ENCODE assay signal across 10 cellular contexts in the genomic region with DNA sequence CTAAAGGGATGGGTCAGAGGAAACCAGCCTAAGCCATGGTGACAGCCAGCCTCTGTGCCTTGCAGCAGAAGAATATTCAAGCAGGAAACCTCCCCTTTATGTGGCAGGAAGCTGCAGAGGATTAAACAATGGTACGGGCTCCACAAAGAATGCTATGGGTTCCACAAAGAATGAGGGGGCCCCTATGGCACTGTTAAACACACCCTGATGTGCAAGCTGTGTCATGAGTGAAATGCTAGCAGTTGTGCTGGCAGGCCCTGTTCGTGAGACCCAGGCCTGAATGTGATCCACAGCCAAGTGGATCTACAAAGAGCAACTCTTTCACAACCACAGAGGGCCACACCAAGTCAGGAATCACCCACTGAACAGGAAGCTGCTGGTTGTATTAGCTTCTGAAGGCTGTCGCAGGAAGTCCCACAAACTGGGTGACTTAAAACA.
DNase-seq lines count a peak whose midpoint lies in the region; ATAC-seq and TF ChIP-seq lines count a peak whose summit lies in the region.
"Had no signal": no experiment of that assay in that cellular context is flagged by ENCODE, and none has a peak within 500 bp of the region (broad histone marks: within the 10 kb centered on the region; RNA-seq: fewer than 3 reads in every experiment).

No MANE protein-coding gene starts in this region.

- intact Hi-C loops in activated T-helper 1 cell treated with anti-CD3 and anti-CD28 coated beads, Interleukin-12 subunit alpha, Interleukin-12 subunit beta, Interleukin-2, Interleukin-4 antibody, amounts not matched to agents 30 ng/mL and 10 ng/mL and 1 ng/mL, durations not matched to agents 14 hours and 24 hours and 36 hours (cut with micrococcal nuclease): no loop called here
- intact Hi-C loops in left colon (cut with DNase I, micrococcal nuclease): no loop called here

- no peak overlapping the region for H3K4me3 ChIP-seq in tibial nerve
- H3K4me3 ChIP-seq: lung, Peyer's patch had no signal

- 48 to 55% methylated on average over 3 of the region's 3 CpGs for WGBS in tibial nerve, 2 donors

- H3K4me3 Mint-ChIP-seq in activated T-helper 1 cell treated with anti-CD3 and anti-CD28 coated beads, Interleukin-12 subunit alpha, Interleukin-12 subunit beta, Interleukin-2, Interleukin-4 antibody, amounts not matched to agents 30 ng/mL and 10 ng/mL and 1 ng/mL, durations not matched to agents 14 hours and 24 hours and 36 hours: no peak overlapping the region

- H3K4me1 ChIP-seq in tibial nerve: peaks cover 0 to 6% (median 2%) of the 10 kb centered on the region in 4 donors

- TF ChIP-seq EP300 in tibial nerve (IDR thresholded peaks at IDR 0.05): no peak

- ATAC-seq in left colon (peak; percentile 16), GM18517 (IDR thresholded peaks at IDR 0.05; ENCODE audit: unreplicated experiment) (no peak)

- peaks cover 7% of the 10 kb centered on the region for H3K36me3 Mint-ChIP-seq in activated T-helper 1 cell treated with anti-CD3 and anti-CD28 coated beads, Interleukin-12 subunit alpha, Interleukin-12 subunit beta, Interleukin-2, Interleukin-4 antibody, amounts not matched to agents 30 ng/mL and 10 ng/mL and 1 ng/mL, durations not matched to agents 14 hours and 24 hours and 36 hours (ENCODE audit: low read depth)

- no peaks in the 10 kb centered on the region for H3K27me3 Mint-ChIP-seq in activated T-helper 1 cell treated with anti-CD3 and anti-CD28 coated beads, Interleukin-12 subunit alpha, Interleukin-12 subunit beta, Interleukin-2, Interleukin-4 antibody, amounts not matched to agents 30 ng/mL and 10 ng/mL and 1 ng/mL, durations not matched to agents 14 hours and 24 hours and 36 hours (ENCODE audit: insufficient read depth)

- TF ChIP-seq POLR2A in tibial nerve (IDR thresholded peaks at IDR 0.05): no peak

- peaks cover 49% of the 10 kb centered on the region for H3K4me1 Mint-ChIP-seq in activated T-helper 1 cell treated with anti-CD3 and anti-CD28 coated beads, Interleukin-12 subunit alpha, Interleukin-12 subunit beta, Interleukin-2, Interleukin-4 antibody, amounts not matched to agents 30 ng/mL and 10 ng/mL and 1 ng/mL, durations not matched to agents 14 hours and 24 hours and 36 hours (ENCODE audit: low read depth)

- H3K9me3 ChIP-seq in tibial nerve: no peaks in the 10 kb centered on the region
- H3K9me3 ChIP-seq: Peyer's patch had no signal

- TF ChIP-seq CTCF in tibial nerve (IDR thresholded peaks at IDR 0.05): no peak

- H3K27me3 ChIP-seq in tibial nerve: no peaks in the 10 kb centered on the region
- H3K27me3 ChIP-seq: Peyer's patch had no signal

- peak overlapping the region in 3 of 4 donors; percentile 13 to 65 (median 27) for H3K27ac ChIP-seq in tibial nerve

- H3K9me3 Mint-ChIP-seq in activated T-helper 1 cell treated with anti-CD3 and anti-CD28 coated beads, Interleukin-12 subunit alpha, Interleukin-12 subunit beta, Interleukin-2, Interleukin-4 antibody, amounts not matched to agents 30 ng/mL and 10 ng/mL and 1 ng/mL, durations not matched to agents 14 hours and 24 hours and 36 hours: no peaks in the 10 kb centered on the region

- peak; percentile 17 for DNase-seq in activated naive CD4-positive, alpha-beta T cell treated with Interleukin-2 at 50 U/mL for 16 hours
- no peak for DNase-seq in activated naive CD4-positive, alpha-beta T cell treated with anti-CD3 and anti-CD28 coated beads, Interleukin-2, amount 50 U/mL, for 16 hours
- peak; percentile 33 for DNase-seq in activated T-helper 1 cell treated with anti-CD3 and anti-CD28 coated beads, Interleukin-12 subunit alpha, Interleukin-12 subunit beta, Interleukin-2, Interleukin-4 antibody, amounts not matched to agents 30 ng/mL and 10 ng/mL and 1 ng/mL, durations not matched to agents 14 hours and 24 hours and 36 hours (ENCODE audit: low spot score)
- DNase-seq in left colon (no peak), tibial nerve (ENCODE audit: low spot score in 2 of 2) (no peak), AG20443 (ENCODE audit: low spot score) (no peak), NCI-H345 (lab: John Stamatoyannopoulos, UW) (no peak)

- H3K27ac Mint-ChIP-seq in activated T-helper 1 cell treated with anti-CD3 and anti-CD28 coated beads, Interleukin-12 subunit alpha, Interleukin-12 subunit beta, Interleukin-2, Interleukin-4 antibody, amounts not matched to agents 30 ng/mL and 10 ng/mL and 1 ng/mL, durations not matched to agents 14 hours and 24 hours and 36 hours: peak overlapping the region; percentile 80

- H3K36me3 ChIP-seq in tibial nerve: peaks cover 0 to 22% (median 0%) of the 10 kb centered on the region in 3 donors

Comparison
In these comparisons a context has a peak if more than half of its experiments do, and no peak if none do; other contexts are left out.
1. DNase-seq: peak in activated naive CD4-positive, alpha-beta T cell treated with Interleukin-2 at 50 U/mL for 16 hours (single experiment) and activated T-helper 1 cell treated with anti-CD3 and anti-CD28 coated beads, Interleukin-12 subunit alpha, Interleukin-12 subunit beta, Interleukin-2, Interleukin-4 antibody, amounts not matched to agents 30 ng/mL and 10 ng/mL and 1 ng/mL, durations not matched to agents 14 hours and 24 hours and 36 hours (single experiment); none in activated naive CD4-positive, alpha-beta T cell treated with anti-CD3 and anti-CD28 coated beads, Interleukin-2, amount 50 U/mL, for 16 hours (single experiment), left colon (0 of 2), tibial nerve (0 of 2), AG20443 (single experiment) and NCI-H345 (single experiment).